Comparison of ENCODE assay signal across 1 cellular context in the genomic region with DNA sequence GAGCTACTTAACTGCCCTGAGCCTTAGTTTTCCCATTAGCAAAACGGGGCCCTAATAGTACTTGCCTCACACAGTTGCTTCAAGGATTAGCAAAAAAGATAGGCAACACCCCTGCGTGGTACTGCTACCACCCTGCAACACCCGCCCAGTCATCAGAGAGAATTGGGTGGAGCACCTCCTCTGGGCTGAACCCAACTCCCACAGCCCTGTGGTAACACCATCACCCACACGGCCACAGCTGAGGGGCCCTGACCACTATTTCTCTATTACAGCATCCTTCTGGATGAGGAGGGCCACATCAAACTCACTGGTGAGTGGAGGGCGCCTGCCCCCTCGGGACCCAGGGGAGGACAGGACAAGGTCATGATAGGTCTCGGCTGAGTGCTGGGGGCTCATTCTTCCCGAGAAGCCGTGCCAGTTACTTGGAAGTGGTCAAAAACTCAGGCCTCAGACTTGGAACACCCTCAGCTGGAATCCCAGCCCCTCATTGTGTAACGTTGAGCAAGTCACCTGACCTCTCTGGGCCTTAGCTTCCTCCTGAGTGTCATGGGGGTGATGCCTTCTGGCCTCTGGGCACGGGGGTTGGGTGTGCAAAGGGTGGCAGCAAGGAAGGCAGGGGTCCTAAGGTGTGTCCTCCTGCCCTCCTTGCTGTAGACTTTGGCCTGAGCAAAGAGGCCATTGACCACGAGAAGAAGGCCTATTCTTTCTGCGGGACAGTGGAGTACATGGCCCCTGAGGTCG.
A peak's percentile ranks its signal among the peaks of the same experiment; 100 is the strongest.
TF ChIP-seq lines count a peak whose summit lies in the region.

No MANE protein-coding gene starts in this region.

TF ChIP-seq in GM12878, 131 proteins besides CTCF, POLR2A, EP300 and RAD21:
- TF ChIP-seq RUNX3 (IDR thresholded peaks at IDR 0.05; ENCODE audit: low read length) (0 out of 2 replicates have a peak, but pooled peaks have one; percentile 7), SREBF1 (IDR thresholded peaks at IDR 0.05; ENCODE audit: low read length) (no peak)
